ENCODE assay signal across 12 cellular contexts in the genomic region with DNA sequence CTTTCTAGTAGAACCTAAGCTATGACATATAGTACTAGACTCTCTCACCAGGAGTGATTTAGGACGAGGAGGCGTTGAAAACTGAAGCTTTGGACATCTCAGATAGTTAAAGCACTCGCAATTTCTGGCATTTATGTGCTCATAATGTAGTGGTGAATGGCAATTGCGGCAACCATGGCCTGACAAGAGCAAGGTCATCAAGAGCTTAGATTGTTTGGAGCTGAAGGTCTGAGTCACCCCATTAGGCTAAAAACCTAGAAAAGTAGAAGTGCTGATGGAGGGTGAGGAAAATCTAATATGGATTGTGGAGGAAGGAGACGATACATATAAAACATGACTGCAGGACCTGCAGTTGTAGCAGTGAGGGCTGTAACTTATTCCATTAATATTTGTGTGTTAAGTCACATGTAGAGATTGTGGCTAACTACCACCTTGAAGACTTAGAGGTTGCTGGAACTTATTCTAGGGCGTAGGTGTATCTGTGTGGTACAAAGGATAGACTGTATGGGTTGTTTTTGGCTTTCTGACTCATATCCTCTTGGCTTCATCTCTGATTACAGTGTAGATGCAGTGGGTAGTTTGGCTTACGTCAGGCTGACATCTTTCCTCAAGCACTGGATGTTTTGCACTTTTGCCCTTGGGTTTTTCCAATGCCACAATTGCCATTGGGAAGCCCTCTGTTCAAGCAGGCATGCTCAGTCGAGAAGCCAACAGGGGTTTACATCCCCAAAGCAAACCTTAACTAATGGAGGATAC.
DNase-seq lines count a peak whose midpoint lies in the region; ATAC-seq and TF ChIP-seq lines count a peak whose summit lies in the region.
"Had no signal": no experiment of that assay in that cellular context is flagged by ENCODE, and none has a peak within 500 bp of the region (broad histone marks: within the 10 kb centered on the region; RNA-seq: fewer than 3 reads in every experiment).

No MANE protein-coding gene starts in this region.

- H3K4ac ChIP-seq in trophoblast cell (ENCODE audit: low read depth, low read length), result no peak overlapping the region

- H4K91ac ChIP-seq in trophoblast cell (ENCODE audit: low read depth, low read length), result peak overlapping the region; percentile 41

- H3K79me2 ChIP-seq in PC-3 (ENCODE audit: low read length) (no peaks in the 10 kb centered on the region), trophoblast cell (ENCODE audit: control insufficient read depth, insufficient read depth, low read length, poor library complexity) (no peaks in the 10 kb centered on the region)

- peak overlapping the region; percentile 8 for H2BK120ac ChIP-seq in trophoblast cell (ENCODE audit: insufficient read depth, low read length, poor library complexity)

- H3K9me3 Mint-ChIP-seq in chondrocyte (ENCODE audit: low read depth) (no peaks in the 10 kb centered on the region), Caco-2 (ENCODE audit: unreplicated experiment) (no peaks in the 10 kb centered on the region)

- H3K36me3 Mint-ChIP-seq in chondrocyte (ENCODE audit: low read depth), result peaks cover 1% of the 10 kb centered on the region
- H3K36me3 Mint-ChIP-seq in Caco-2 (ENCODE audit: insufficient read depth, unreplicated experiment), result no peaks in the 10 kb centered on the region

- POLR2A ChIA-PET in PC-3 (lab: Charles Lee; ENCODE audit: unreplicated experiment) (no interaction called here), Caco-2 (lab: Charles Lee) (no interaction called here)

- no peaks in the 10 kb centered on the region for H4K20me1 ChIP-seq in PC-3 (ENCODE audit: low read length)

- H3F3A ChIP-seq in PC-3 (ENCODE audit: low read length, unreplicated experiment), result no peaks in the 10 kb centered on the region

- H3K9me2 ChIP-seq in PC-3 (replicated peaks; ENCODE audit: low read length), result no peaks in the 10 kb centered on the region

- H3K36me3 ChIP-seq in PC-3 (ENCODE audit: low read depth, low read length) (no peaks in the 10 kb centered on the region), trophoblast cell (ENCODE audit: control insufficient read depth in 1 of 2, insufficient read depth in 2 of 2, low read length in 2 of 2) (no peaks in the 10 kb centered on the region), stomach (no peaks in the 10 kb centered on the region), Caco-2 (ENCODE audit: control insufficient read depth, insufficient read depth, low read length) (no peaks in the 10 kb centered on the region)
- H3K36me3 ChIP-seq: right lobe of liver had no signal

- no CpG with 5 or more reads among the region's 8 CpGs for WGBS in trophoblast cell (ENCODE audit: extremely low coverage, insufficient coverage, insufficient read length)
- WGBS in stomach, 5 donors, result 67 to 84% (median 77%) methylated on average over 8 of the region's 8 CpGs

- peak overlapping the region; percentile 5 for H2BK5ac ChIP-seq in trophoblast cell (ENCODE audit: low read depth, low read length, poor library complexity)

- H3K4me1 ChIP-seq in PC-3 (ENCODE audit: insufficient read depth, low read length), result peaks cover 42% of the 10 kb centered on the region
- peaks cover 0 to 3% of the 10 kb centered on the region in 2 experiments for H3K4me1 ChIP-seq in trophoblast cell (ENCODE audit: control insufficient read depth in 1 of 2, insufficient read depth in 2 of 2, low read length in 2 of 2)
- H3K4me1 ChIP-seq in stomach, result no peaks in the 10 kb centered on the region
- H3K4me1 ChIP-seq in Caco-2, result peaks cover 3% of the 10 kb centered on the region; the same call in 1 of the 2 replicates
- H3K4me1 ChIP-seq: right lobe of liver, testis had no signal

- TF ChIP-seq EP300 in stomach (IDR thresholded peaks at IDR 0.05), result no peak

- no peak for TF ChIP-seq POLR2A in stomach (IDR thresholded peaks at IDR 0.05)

- intact Hi-C loops in PC-3 (cut with micrococcal nuclease) (loop anchor here (2.0 kb wide), 1 partner anchor 91 kb away; no protein-coding TSS in a partner anchor), stomach (cut with DNase I; ENCODE audit: low total_unique reads) (no loop called here), head of caudate nucleus (cut with DNase I) (no loop called here), Caco-2 (cut with micrococcal nuclease; ENCODE audit: unreplicated experiment) (no loop called here)

- BruUV-seq in PC-3 (replicated peaks; lab: Mats Ljungman, UMichigan), result TSS peak; percentile 80
- BruUV-seq in Caco-2 (replicated peaks; lab: Mats Ljungman, UMichigan), result no TSS peak

- ATAC-seq in PC-3, result peak; percentile 93
- ATAC-seq in GM19455 (IDR thresholded peaks at IDR 0.05; ENCODE audit: unreplicated experiment), result no peak

- H3K27ac Mint-ChIP-seq in chondrocyte (ENCODE audit: unreplicated experiment), result peak overlapping the region; percentile 4
- no peak overlapping the region for H3K27ac Mint-ChIP-seq in Caco-2 (ENCODE audit: unreplicated experiment)

- H3K4me1 Mint-ChIP-seq in chondrocyte (ENCODE audit: low read depth) (peaks cover 31% of the 10 kb centered on the region), Caco-2 (ENCODE audit: low read depth, unreplicated experiment) (no peaks in the 10 kb centered on the region)

- H3K79me1 ChIP-seq in trophoblast cell (ENCODE audit: low read length), result peaks cover 5% of the 10 kb centered on the region

- H3K4me3 ChIP-seq in PC-3 (ENCODE audit: low read length) (no peak overlapping the region), trophoblast cell (ENCODE audit: low read depth, low read length) (no peak overlapping the region), stomach (no peak overlapping the region), Caco-2 (ENCODE audit: low read depth, low read length) (no peak overlapping the region)
- H3K4me3 ChIP-seq: right lobe of liver, testis had no signal

- H3K27me3 ChIP-seq in PC-3 (ENCODE audit: low read length) (no peaks in the 10 kb centered on the region), trophoblast cell (ENCODE audit: insufficient read depth, low read length) (no peaks in the 10 kb centered on the region), stomach (no peaks in the 10 kb centered on the region), Caco-2 (replicated peaks; ENCODE audit: control insufficient read depth, insufficient read depth, low read length) (no peaks in the 10 kb centered on the region)
- H3K27me3 ChIP-seq: right lobe of liver, testis had no signal

- H3K9ac ChIP-seq in PC-3 (ENCODE audit: low read length) (peak overlapping the region; percentile 65), trophoblast cell (ENCODE audit: low read length) (no peak overlapping the region)

- no peak overlapping the region for H3K14ac ChIP-seq in trophoblast cell (ENCODE audit: low read length)

- H3K27me3 Mint-ChIP-seq in chondrocyte (ENCODE audit: low read depth), result no peaks in the 10 kb centered on the region
- H3K27me3 Mint-ChIP-seq in Caco-2 (ENCODE audit: insufficient read depth, unreplicated experiment), result peaks cover 4% of the 10 kb centered on the region

- no peaks in the 10 kb centered on the region for H3K9me3 ChIP-seq in PC-3 (ENCODE audit: low read length)
- no peaks in the 10 kb centered on the region for H3K9me3 ChIP-seq in trophoblast cell (ENCODE audit: insufficient read depth, low read depth, low read length)
- H3K9me3 ChIP-seq in stomach, result no peaks in the 10 kb centered on the region
- H3K9me3 ChIP-seq in Caco-2, result no peaks in the 10 kb centered on the region
- H3K9me3 ChIP-seq: right lobe of liver, testis had no signal

- H4K12ac ChIP-seq in trophoblast cell (ENCODE audit: low read depth, low read length), result no peak overlapping the region

- peak overlapping the region; percentile 37 for H2BK12ac ChIP-seq in trophoblast cell (ENCODE audit: low read length)

- H2AFZ ChIP-seq in PC-3 (ENCODE audit: low read length) (no peak overlapping the region), trophoblast cell (ENCODE audit: insufficient read depth, low read length, poor library complexity) (no peak overlapping the region)

- no peak overlapping the region for H3K4me3 Mint-ChIP-seq in chondrocyte (ENCODE audit: unreplicated experiment)
- H3K4me3 Mint-ChIP-seq in Caco-2 (ENCODE audit: unreplicated experiment), result no peak overlapping the region

- H3K4me2 ChIP-seq in PC-3 (ENCODE audit: low read length), result peak overlapping the region; percentile 53
- no peak overlapping the region for H3K4me2 ChIP-seq in trophoblast cell (ENCODE audit: low read length)

- CTCF ChIA-PET in PC-3 (lab: Charles Lee), result no interaction called here
- CTCF ChIA-PET in Caco-2 (lab: Charles Lee), result no interaction called here

- peak overlapping the region; percentile 91 for H3K27ac ChIP-seq in PC-3 (ENCODE audit: low read length)
- H3K27ac ChIP-seq in trophoblast cell (ENCODE audit: low read depth, low read length), result peak overlapping the region; percentile 65
- no peak overlapping the region for H3K27ac ChIP-seq in stomach
- H3K27ac ChIP-seq: right lobe of liver, testis had no signal

- DNase-seq in ELR (ENCODE audit: low read depth), result peak; percentile 90
- DNase-seq in PC-3, result peak; percentile 77
- DNase-seq in chondrocyte (ENCODE audit: low spot score), result no peak
- DNase-seq in trophoblast cell, result no peak
- no peak for DNase-seq in stomach
- no peak for DNase-seq in head of caudate nucleus
- DNase-seq in Caco-2, result no peak
- DNase-seq: GDM1, NCI-H2171 treated with DMSO at 0.1 percent for 48 hours, right lobe of liver, testis had no signal

- no peak overlapping the region for H2AK5ac ChIP-seq in trophoblast cell (ENCODE audit: low read length)

- no peak overlapping the region for H3K18ac ChIP-seq in trophoblast cell (ENCODE audit: low read length)

- H3K23ac ChIP-seq in trophoblast cell (ENCODE audit: low read length), result no peak overlapping the region

- TF ChIP-seq CTCF in PC-3 (conservative IDR thresholded peaks at IDR 0.05; ENCODE audit: low read depth, low read length) (no peak), chondrocyte (IDR thresholded peaks at IDR 0.05) (no peak), stomach (IDR thresholded peaks at IDR 0.05) (no peak), Caco-2 (IDR thresholded peaks at IDR 0.05; ENCODE audit: insufficient read depth in 1 of 2, low read depth in 1 of 2, low read length in 1 of 2, severe bottlenecking in 1 of 2, unreplicated experiment in 1 of 2) (no peak)

- H4K8ac ChIP-seq in trophoblast cell (ENCODE audit: low read depth, low read length), result no peak overlapping the region

Comparison
In these comparisons a context has a peak if more than half of its experiments do, and no peak if none do; other contexts are left out.
1. DNase-seq: peak in ELR (single experiment) and PC-3 (single experiment); none in chondrocyte (single experiment), trophoblast cell (0 of 2), stomach (single experiment), head of caudate nucleus (0 of 42) and Caco-2 (0 of 2).
2. H3K27ac ChIP-seq: peak in PC-3 (single experiment) and trophoblast cell (single experiment); none in stomach (0 of 5).